8 cellular contexts compared by ENCODE assay signal in genomic region chr9:35079041-35079425, GRCh38. TPM values are rescaled to one million over a fixed set of nuclear protein-coding genes. Genes with fewer than 3 reads are reported as not detected.
DNase-seq lines count a peak whose midpoint lies in the region; ATAC-seq and TF ChIP-seq lines count a peak whose summit lies in the region.

No MANE protein-coding gene starts in this region.

- intact Hi-C loops in heart right ventricle (cut with DNase I) (loop anchor here in 1 of 10 donors (10.0 kb wide), 1 partner anchor 84 kb away; no protein-coding TSS in a partner anchor), left ventricle myocardium superior (cut with micrococcal nuclease) (no loop called here)

- H3K9me3 ChIP-seq in heart right ventricle, result no peaks in the 10 kb centered on the region
- H3K9me3 ChIP-seq in T-helper 17 cell (ENCODE audit: control insufficient read depth, low read length, poor library complexity, severe bottlenecking), result no peaks in the 10 kb centered on the region

- TF ChIP-seq CTCF in heart right ventricle (IDR thresholded peaks at IDR 0.05), result no peak
- TF ChIP-seq CTCF in glutamatergic neuron (IDR thresholded peaks at IDR 0.05; ENCODE audit: partially characterized antibody, unreplicated experiment), result no peak

- H3K27me3 ChIP-seq in heart right ventricle, result no peaks in the 10 kb centered on the region

- peak overlapping the region; percentile 36 to 88 (median 71) for H3K4me3 ChIP-seq in heart right ventricle

- ATAC-seq in heart right ventricle (no peak), left ventricle myocardium superior (no peak), T-helper 17 cell (no peak)
- no peak for ATAC-seq in stimulated activated memory B cell treated with anti-CD40 and anti-IgM and Interleukin-4, amounts not matched to agents 10 μg/mL and 1 μg/mL and 100 μg/mL, for 72 hours

- H3K36me3 Mint-ChIP-seq in T-helper 17 cell (ENCODE audit: low read depth), result peaks cover 4% of the 10 kb centered on the region
- H3K36me3 Mint-ChIP-seq in glutamatergic neuron (ENCODE audit: unreplicated experiment), result no peaks in the 10 kb centered on the region
- peaks cover 20% of the 10 kb centered on the region for H3K36me3 Mint-ChIP-seq in stimulated activated memory B cell treated with anti-CD40 and anti-IgM and Interleukin-4, amounts not matched to agents 10 μg/mL and 1 μg/mL and 100 μg/mL, for 72 hours

- 5 to 8% methylated on average over 10 of the region's 10 CpGs for WGBS in heart right ventricle, 2 donors

- H3K36me3 ChIP-seq in heart right ventricle, result peaks cover 0 to 31% (median 0%) of the 10 kb centered on the region in 9 donors

- H3K27ac Mint-ChIP-seq in T-helper 17 cell, result peak overlapping the region; percentile 90
- peak overlapping the region; percentile 90 for H3K27ac Mint-ChIP-seq in glutamatergic neuron (ENCODE audit: unreplicated experiment)
- peak overlapping the region; percentile 99 for H3K27ac Mint-ChIP-seq in stimulated activated memory B cell treated with anti-CD40 and anti-IgM and Interleukin-4, amounts not matched to agents 10 μg/mL and 1 μg/mL and 100 μg/mL, for 72 hours

- H3K4me1 Mint-ChIP-seq in T-helper 17 cell, result peaks cover 18% of the 10 kb centered on the region
- peaks cover 10% of the 10 kb centered on the region for H3K4me1 Mint-ChIP-seq in glutamatergic neuron (ENCODE audit: low read depth, unreplicated experiment)
- H3K4me1 Mint-ChIP-seq in stimulated activated memory B cell treated with anti-CD40 and anti-IgM and Interleukin-4, amounts not matched to agents 10 μg/mL and 1 μg/mL and 100 μg/mL, for 72 hours, result peaks cover 36% of the 10 kb centered on the region

- H3K27me3 Mint-ChIP-seq in T-helper 17 cell (no peaks in the 10 kb centered on the region), glutamatergic neuron (ENCODE audit: unreplicated experiment) (peaks cover 12% of the 10 kb centered on the region)
- H3K27me3 Mint-ChIP-seq in stimulated activated memory B cell treated with anti-CD40 and anti-IgM and Interleukin-4, amounts not matched to agents 10 μg/mL and 1 μg/mL and 100 μg/mL, for 72 hours, result no peaks in the 10 kb centered on the region

- H3K4me3 Mint-ChIP-seq in T-helper 17 cell (peak overlapping the region; percentile 96), glutamatergic neuron (ENCODE audit: unreplicated experiment) (peak overlapping the region; percentile 99)
- peak overlapping the region; percentile 99 for H3K4me3 Mint-ChIP-seq in stimulated activated memory B cell treated with anti-CD40 and anti-IgM and Interleukin-4, amounts not matched to agents 10 μg/mL and 1 μg/mL and 100 μg/mL, for 72 hours

- peaks cover 4% of the 10 kb centered on the region for H3K9me3 Mint-ChIP-seq in glutamatergic neuron (ENCODE audit: unreplicated experiment)
- no peaks in the 10 kb centered on the region for H3K9me3 Mint-ChIP-seq in stimulated activated memory B cell treated with anti-CD40 and anti-IgM and Interleukin-4, amounts not matched to agents 10 μg/mL and 1 μg/mL and 100 μg/mL, for 72 hours

- peak overlapping the region in 9 of 10 donors; percentile 55 to 83 (median 69) for H3K27ac ChIP-seq in heart right ventricle

- DNase-seq in heart right ventricle, result no peak
- DNase-seq in left ventricle myocardium superior, result no peak
- no peak for DNase-seq in T-helper 17 cell
- peak; percentile 28 for DNase-seq in glutamatergic neuron
- DNase-seq in mucosa of gallbladder (ENCODE audit: low spot score), result no peak
- no peak for DNase-seq in ecto neural progenitor cell (ENCODE audit: low spot score)
- no peak for DNase-seq in SW480 (ENCODE audit: low spot score)

- H3K4me1 ChIP-seq in heart right ventricle, result peaks cover 0 to 23% (median 14%) of the 10 kb centered on the region in 9 donors

RNA-seq across cellular contexts. Expression of gene FANCG, which starts 0.7 kb away (rescaled TPM):
- total RNA-seq in heart right ventricle, result 1 to 10 TPM; 2.6 to 9.8 (median 4.5) TPM
- 1 to 10 TPM; 3.4 to 6.4 TPM for polyA plus RNA-seq in heart right ventricle
- total RNA-seq in left ventricle myocardium superior, result 4.4 TPM
- total RNA-seq in T-helper 17 cell, result 10 to 100 TPM; 18.8 to 23.6 TPM
- 49.0 TPM for total RNA-seq in glutamatergic neuron (ENCODE audit: unreplicated experiment)
- 17.4 TPM for total RNA-seq in mucosa of gallbladder

RNA-seq across cellular contexts. Expression of gene VCP, which starts 6.6 kb away (rescaled TPM):
- total RNA-seq in heart right ventricle (100 to 1,000 TPM; 227 to 385 (median 300) TPM), left ventricle myocardium superior (233 TPM), T-helper 17 cell (100 to 1,000 TPM; 222 to 238 TPM), glutamatergic neuron (ENCODE audit: unreplicated experiment) (297 TPM), mucosa of gallbladder (243 TPM)
- 100 to 1,000 TPM in 1 of 2 donors, 10 to 100 TPM in 1; 69.9 to 248 TPM for polyA plus RNA-seq in heart right ventricle

RNA-seq across cellular contexts. Expression of gene PIGO, which starts 17.4 kb away (rescaled TPM):
- 10 to 100 TPM in 4 of 10 donors, 1 to 10 TPM in 6; 8.2 to 12.3 (median 9.9) TPM for total RNA-seq in heart right ventricle
- 10 to 100 TPM; 10.6 to 10.7 TPM for polyA plus RNA-seq in heart right ventricle
- total RNA-seq in left ventricle myocardium superior, result 9.5 TPM
- total RNA-seq in T-helper 17 cell, result 10 to 100 TPM; 19.1 to 20.4 TPM
- 19.0 TPM for total RNA-seq in glutamatergic neuron (ENCODE audit: unreplicated experiment)
- total RNA-seq in mucosa of gallbladder, result 35.9 TPM

RNA-seq across cellular contexts. Expression of gene STOML2, which starts 23.9 kb away (rescaled TPM):
- total RNA-seq in heart right ventricle (100 to 1,000 TPM; 122 to 153 (median 127) TPM), left ventricle myocardium superior (150 TPM), T-helper 17 cell (10 to 100 TPM; 41.0 to 44.2 TPM), glutamatergic neuron (ENCODE audit: unreplicated experiment) (73.0 TPM), mucosa of gallbladder (94.9 TPM)
- 100 to 1,000 TPM in 1 of 2 donors, 10 to 100 TPM in 1; 43.7 to 151 TPM for polyA plus RNA-seq in heart right ventricle

RNA-seq across cellular contexts. Expression of gene ATOSB, which starts 36.6 kb away (rescaled TPM):
- 10 to 100 TPM; 12.2 to 20.3 (median 17.1) TPM for total RNA-seq in heart right ventricle
- polyA plus RNA-seq in heart right ventricle, result 10 to 100 TPM; 25.5 to 31.6 TPM
- total RNA-seq in left ventricle myocardium superior, result 15.6 TPM
- total RNA-seq in T-helper 17 cell, result 10 to 100 TPM in 1 of 2 donors, 1 to 10 TPM in 1; 9.8 to 11.6 TPM
- 51.0 TPM for total RNA-seq in glutamatergic neuron (ENCODE audit: unreplicated experiment)
- 18.3 TPM for total RNA-seq in mucosa of gallbladder
